27 cellular contexts compared by ENCODE assay signal in the genomic region with DNA sequence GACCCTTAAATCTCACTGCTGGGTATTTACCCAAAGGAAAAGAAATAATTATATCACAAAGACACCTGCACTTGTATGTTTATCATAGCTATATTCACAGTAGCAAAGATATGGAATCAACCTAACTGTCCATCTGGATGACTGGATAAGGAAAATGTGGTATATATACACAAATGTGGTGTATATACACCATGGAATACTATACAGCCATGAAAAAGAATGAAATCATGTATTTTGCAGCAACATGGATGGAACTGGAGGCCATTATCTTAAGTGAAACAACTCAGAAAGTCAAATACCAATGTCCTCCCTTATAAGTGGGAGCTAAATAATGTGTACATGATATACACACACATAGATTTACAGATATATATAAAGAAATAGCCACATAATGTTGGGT.
"Had no signal": no experiment of that assay in that cellular context is flagged by ENCODE, and none has a peak within 500 bp of the region (broad histone marks: within the 10 kb centered on the region; RNA-seq: fewer than 3 reads in every experiment).

No MANE protein-coding gene starts in this region.

- FAIRE-seq: colon, endometrium, endothelial cell of umbilical vein, frontal cortex had no signal

- H3K27ac ChIP-seq: colonic mucosa, coronary artery, dorsolateral prefrontal cortex, epithelial cell of prostate, esophagus muscularis mucosa, esophagus squamous epithelium, foreskin keratinocyte, gastrocnemius medialis, gastroesophageal sphincter, heart left ventricle, heart right ventricle had no signal

- DNase-seq: colonic mucosa; cortex of kidney; dermis blood vessel endothelial cell; dorsolateral prefrontal cortex; effector CD4-positive, alpha-beta T cell; effector CD8-positive, alpha-beta T cell; effector memory CD4-positive, alpha-beta T cell; effector memory CD8-positive, alpha-beta T cell; endodermal cell; erythroblast; esophagus squamous epithelium; foreskin fibroblast; foreskin keratinocyte; foreskin melanocyte; gastrocnemius medialis; glutamatergic neuron; heart left ventricle; heart right ventricle had no signal

- ATAC-seq: effector memory CD8-positive, alpha-beta T cell; esophagus mucosa; foreskin keratinocyte; gastrocnemius medialis; gastroesophageal sphincter; heart left ventricle; heart right ventricle had no signal

- H3K4me3 ChIP-seq: colonic mucosa, coronary artery, dorsolateral prefrontal cortex, esophagus muscularis mucosa, esophagus squamous epithelium, gastrocnemius medialis, gastroesophageal sphincter, heart left ventricle, heart right ventricle had no signal

- H3K9me3 ChIP-seq: colonic mucosa, esophagus muscularis mucosa, gastrocnemius medialis, gastroesophageal sphincter had no signal

- H3K27me3 ChIP-seq: colonic mucosa, dorsolateral prefrontal cortex, esophagus squamous epithelium, foreskin keratinocyte, gastrocnemius medialis, gastroesophageal sphincter had no signal

- H3K36me3 ChIP-seq: colonic mucosa, esophagus muscularis mucosa, esophagus squamous epithelium, gastrocnemius medialis, gastroesophageal sphincter, heart left ventricle, heart right ventricle had no signal

- H3K4me1 ChIP-seq: colonic mucosa, esophagus squamous epithelium, foreskin keratinocyte, gastroesophageal sphincter had no signal
